In the genomic region with DNA sequence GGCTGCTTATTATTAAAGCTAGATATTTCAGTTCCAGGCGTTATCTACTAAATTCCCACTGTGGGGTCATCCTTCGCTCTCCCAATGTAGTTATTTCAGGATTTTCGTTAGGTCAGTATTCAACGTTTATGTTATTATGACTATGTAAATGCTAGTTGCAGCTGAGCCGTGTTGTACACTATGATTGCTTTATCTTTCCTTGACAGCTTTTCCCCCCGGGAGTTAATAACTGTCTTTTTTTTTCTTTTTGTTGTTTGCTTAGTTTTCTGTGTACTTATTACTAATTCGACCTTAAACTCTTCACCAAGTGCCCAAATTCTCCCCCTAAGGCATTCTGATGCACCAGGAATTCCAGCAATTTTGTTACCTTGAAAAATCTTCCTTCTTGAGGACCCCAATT, we compare ENCODE assay signal across 22 cellular contexts. TPM values are rescaled to one million over a fixed set of nuclear protein-coding genes. Genes with fewer than 3 reads are reported as not detected.
DNase-seq lines count a peak whose midpoint lies in the region; ATAC-seq, FAIRE-seq and TF ChIP-seq lines count a peak whose summit lies in the region.
"Had no signal": no experiment of that assay in that cellular context is flagged by ENCODE, and none has a peak within 500 bp of the region (broad histone marks: within the 10 kb centered on the region; RNA-seq: fewer than 3 reads in every experiment).

No MANE protein-coding gene starts in this region.

- H3K27me3 ChIP-seq in BLaER1: no peaks in the 10 kb centered on the region
- H3K27me3 ChIP-seq in BLaER1 treated with 17β-estradiol and CSF1 and Interleukin-3, amounts not matched to agents 10 nM and 100 nM: no peaks in the 10 kb centered on the region
- H3K27me3 ChIP-seq in K562 (ENCODE audit: control insufficient read depth in 2 of 2, insufficient read depth in 2 of 2, low read length in 2 of 2): no peaks in the 10 kb centered on the region
- no peaks in the 10 kb centered on the region; the same call in 1 of the 2 replicates for H3K27me3 ChIP-seq in H9 (ENCODE audit: insufficient read depth, low read length)

- no peak overlapping the region for H2BK5ac ChIP-seq in H9 (ENCODE audit: insufficient read length, low read length)

- H2BK20ac ChIP-seq in H9 (ENCODE audit: low read depth, low read length, poor library complexity, severe bottlenecking): no peak overlapping the region

- no peak overlapping the region for H3K23ac ChIP-seq in H9 (ENCODE audit: insufficient read length, low read depth, low read length)

- 4% methylated on average over 7 of the region's 7 CpGs for WGBS in K562 (ENCODE audit: insufficient coverage, low coverage, missing lambda C conversion rate)
- no CpG with 5 or more reads among the region's 7 CpGs for WGBS in H9 (ENCODE audit: extremely low coverage, insufficient read length, low lambda C conversion rate)

- H3K27ac ChIP-seq in BLaER1: no peak overlapping the region
- H3K27ac ChIP-seq in BLaER1 treated with 17β-estradiol and CSF1 and Interleukin-3, amounts not matched to agents 10 nM and 100 nM: no peak overlapping the region
- no peak overlapping the region for H3K27ac ChIP-seq in K562 (ENCODE audit: extremely low read depth, low read depth, low read length)
- no peak overlapping the region for H3K27ac ChIP-seq in H9 (ENCODE audit: insufficient read length, low read depth, low read length)
- H3K27ac ChIP-seq: A549, C4-2B had no signal

- no peak overlapping the region for H4K8ac ChIP-seq in H9 (replicated peaks; ENCODE audit: insufficient read length, low read depth, low read length)

- no TSS peak for BruUV-seq in K562 (replicated peaks; lab: Mats Ljungman, UMichigan)

- H4K20me1 ChIP-seq in BLaER1 (no peaks in the 10 kb centered on the region), K562 (replicated peaks; ENCODE audit: control insufficient read depth, insufficient read depth, low read length) (no peaks in the 10 kb centered on the region), H9 (ENCODE audit: control insufficient read depth, insufficient read depth, insufficient read length) (no peaks in the 10 kb centered on the region)
- H4K20me1 ChIP-seq in BLaER1 treated with 17β-estradiol and CSF1 and Interleukin-3, amounts not matched to agents 10 nM and 100 nM: no peaks in the 10 kb centered on the region

- no peak overlapping the region for H4K5ac ChIP-seq in H9 (ENCODE audit: insufficient read length, low read depth, low read length)

- H3K4ac ChIP-seq in H9 (ENCODE audit: low read depth, low read length): no peak overlapping the region

- no peak overlapping the region for H2BK15ac ChIP-seq in H9 (ENCODE audit: low read depth, low read length)

- no peak overlapping the region for H3T11ph ChIP-seq in H9 (ENCODE audit: low read length)

- H2BK12ac ChIP-seq in H9 (ENCODE audit: insufficient read length, low read depth, low read length): no peak overlapping the region

- H3K9me1 ChIP-seq in K562 (ENCODE audit: control insufficient read depth, insufficient read depth, low read length): no peaks in the 10 kb centered on the region

- H3K9ac ChIP-seq in BLaER1 (no peak overlapping the region), K562 (ENCODE audit: insufficient read depth in 1 of 2, low read depth in 2 of 2, low read length in 2 of 2) (no peak overlapping the region), H9 (ENCODE audit: extremely low read depth, insufficient read length, low read length) (no peak overlapping the region)
- H3K9ac ChIP-seq in BLaER1 treated with 17β-estradiol and CSF1 and Interleukin-3, amounts not matched to agents 10 nM and 100 nM: no peak overlapping the region

- no peak overlapping the region for H4K91ac ChIP-seq in H9 (ENCODE audit: insufficient read length, low read depth, low read length)

- no peaks in the 10 kb centered on the region for H3K79me2 ChIP-seq in K562 (ENCODE audit: control insufficient read depth, insufficient read depth, low read length)
- H3K79me2 ChIP-seq in H9 (ENCODE audit: insufficient read depth, low read length): no peaks in the 10 kb centered on the region

- no peak for FAIRE-seq in K562 (lab: Jason Lieb, UNC)
- FAIRE-seq: A549, D721Med, G401.6, GM12891, GM19239 had no signal

- no peak overlapping the region for H3K18ac ChIP-seq in H9 (ENCODE audit: insufficient read length, low read depth, low read length)

- H3K4me3 Mint-ChIP-seq in H9: no peak overlapping the region
- H3K4me3 Mint-ChIP-seq: B cell; CD4-positive, alpha-beta T cell; CD8-positive, alpha-beta T cell had no signal

- H3K4me1 ChIP-seq in BLaER1 (peaks cover 10% of the 10 kb centered on the region), K562 (replicated peaks in 1 of 2; ENCODE audit: control insufficient read depth in 2 of 2, insufficient read depth in 2 of 2, low read length in 2 of 2) (peaks cover 0 to 5% of the 10 kb centered on the region in 2 experiments; a peak in 2 of 5 replicates), H9 (ENCODE audit: insufficient read depth, low read length) (no peaks in the 10 kb centered on the region; the same call in 1 of the 2 replicates)
- H3K4me1 ChIP-seq in BLaER1 treated with 17β-estradiol and CSF1 and Interleukin-3, amounts not matched to agents 10 nM and 100 nM: peaks cover 0 to 10% (median 8%) of the 10 kb centered on the region in 10 experiments; a peak in 12 of 20 replicates
- H3K4me1 ChIP-seq: Caco-2 had no signal

- H2AFZ ChIP-seq in K562 (ENCODE audit: low read depth, low read length) (peak overlapping the region; percentile 40), H9 (ENCODE audit: low read length) (no peak overlapping the region)

- peaks cover 0 to 9% (median 5%) of the 10 kb centered on the region in 3 experiments; a peak in 4 of 7 replicates for H3K36me3 Mint-ChIP-seq in H9 (ENCODE audit: insufficient read depth in 1 of 3, low read depth in 3 of 3)

- no peak for TF ChIP-seq EP300 in K562 (IDR thresholded peaks at IDR 0.05; ENCODE audit: low read length)

- TF ChIP-seq CTCF in K562 (IDR thresholded peaks at IDR 0.05 in 2 of 3, conservative IDR thresholded peaks at IDR 0.05 in 1 of 3; ENCODE audit: insufficient read depth in 2 of 3, low read depth in 1 of 3, low read length in 3 of 3) (no peak), H9 (conservative IDR thresholded peaks at IDR 0.05) (no peak)

- in situ Hi-C loops in K562 (cut with MboI): no loop called here

- no peak for TF ChIP-seq POLR2A in K562 (conservative IDR thresholded peaks at IDR 0.05)

- no peaks in the 10 kb centered on the region for H3K9me3 Mint-ChIP-seq in H9
- H3K9me3 Mint-ChIP-seq: CD4-positive, alpha-beta T cell; CD8-positive, alpha-beta T cell had no signal

- no peak overlapping the region for H2AK5ac ChIP-seq in H9 (ENCODE audit: insufficient read length, low read length)

- ATAC-seq in K562: peak; percentile 47; the same call in 1 of the 3 replicates
- ATAC-seq: A549; CD8-positive, alpha-beta T cell had no signal

- no peaks in the 10 kb centered on the region for H3K79me1 ChIP-seq in H9 (ENCODE audit: insufficient read depth, low read depth, low read length, poor library complexity, severe bottlenecking)

- H3K56ac ChIP-seq in H9 (ENCODE audit: insufficient read length, low read depth, low read length): no peak overlapping the region

- no peak overlapping the region for H3K14ac ChIP-seq in H9 (ENCODE audit: insufficient read depth, low read length)

- H3K9me3 ChIP-seq in BLaER1 (no peaks in the 10 kb centered on the region), K562 (replicated peaks; ENCODE audit: control insufficient read depth, insufficient read depth, low read depth, low read length) (no peaks in the 10 kb centered on the region), H9 (ENCODE audit: control insufficient read depth, low read depth, low read length) (no peaks in the 10 kb centered on the region)
- H3K9me3 ChIP-seq in BLaER1 treated with 17β-estradiol and CSF1 and Interleukin-3, amounts not matched to agents 10 nM and 100 nM (replicated peaks in 1 of 11): peaks cover 0 to 5% (median 0%) of the 10 kb centered on the region in 11 experiments; a peak in 2 of 22 replicates
- H3K9me3 ChIP-seq: A549, Caco-2 had no signal

- intact Hi-C loops in K562 (cut with micrococcal nuclease): no loop called here

- peaks cover 6 to 11% of the 10 kb centered on the region in 2 experiments for H3K4me1 Mint-ChIP-seq in H9
- H3K4me1 Mint-ChIP-seq: B cell had no signal

- H3K4me3 ChIP-seq in BLaER1: no peak overlapping the region
- H3K4me3 ChIP-seq in BLaER1 treated with 17β-estradiol and CSF1 and Interleukin-3, amounts not matched to agents 10 nM and 100 nM: no peak overlapping the region
- no peak overlapping the region for H3K4me3 ChIP-seq in K562
- H3K4me3 ChIP-seq: A549 had no signal

- H2BK120ac ChIP-seq in H9 (ENCODE audit: low read depth, low read length, poor library complexity, severe bottlenecking): no peak overlapping the region

- H3K36me3 ChIP-seq in BLaER1 (no peaks in the 10 kb centered on the region), K562 (ENCODE audit: control insufficient read depth, insufficient read depth, low read length) (no peaks in the 10 kb centered on the region)
- no peaks in the 10 kb centered on the region for H3K36me3 ChIP-seq in BLaER1 treated with 17β-estradiol and CSF1 and Interleukin-3, amounts not matched to agents 10 nM and 100 nM

- H3K27ac Mint-ChIP-seq in H9: no peak overlapping the region
- H3K27ac Mint-ChIP-seq: B cell; CD4-positive, alpha-beta T cell; CD8-positive, alpha-beta T cell had no signal

- no peaks in the 10 kb centered on the region for H3K27me3 Mint-ChIP-seq in H9 (ENCODE audit: low read depth)
- H3K27me3 Mint-ChIP-seq: B cell; CD4-positive, alpha-beta T cell had no signal

- no peak for TF ChIP-seq RAD21 in K562 (CRISPR knock-in tag; conservative IDR thresholded peaks at IDR 0.05 in 1 of 2, IDR thresholded peaks at IDR 0.05 in 1 of 2)

- DNase-seq in K562 (ENCODE audit: extremely low read depth in 1 of 4, low spot score in 3 of 4): no peak
- DNase-seq in islet precursor cell: peak; percentile 3
- DNase-seq in H9: no peak
- no peak for DNase-seq in NCI-H1105 treated with DMSO at 0.1 percent for 48 hours (lab: John Stamatoyannopoulos, UW)
- no peak for DNase-seq in NCI-H526 treated with DMSO at 0.1 percent for 48 hours (lab: John Stamatoyannopoulos, UW)
- DNase-seq: 8988T; AML-193; Caco-2; Calu3; CD4-positive, alpha-beta T cell; CD8-positive, alpha-beta T cell; DMS79 treated with DMSO at 0.1 percent for 48 hours; GF-D8 had no signal

- POLR2A ChIA-PET in K562 (lab: Yijun Ruan, JAX): interaction anchor here (0.6 kb wide), 1 partner anchor 594 kb away, joined by 3 read pairs; no protein-coding TSS in a partner anchor

- peak overlapping the region; percentile 16; the same call in 1 of the 2 replicates for H3K4me2 ChIP-seq in BLaER1
- H3K4me2 ChIP-seq in BLaER1 treated with 17β-estradiol and CSF1 and Interleukin-3, amounts not matched to agents 10 nM and 100 nM: peak overlapping the region in 6 of 11 experiments; percentile 4 to 38 (median 10); a peak in 8 of 22 replicates
- H3K4me2 ChIP-seq in K562 (ENCODE audit: insufficient read depth, low read length): peak overlapping the region; percentile 54
- H3K4me2 ChIP-seq in H9 (ENCODE audit: insufficient read depth, insufficient read length, low read length): no peak overlapping the region
- H3K4me2 ChIP-seq: A549 had no signal

- CTCF ChIA-PET in K562 (lab: Yijun Ruan, JAX; ENCODE audit: low intra/inter-chr PET ratio): no interaction called here

- no peaks in the 10 kb centered on the region for H3K23me2 ChIP-seq in H9 (ENCODE audit: insufficient read length, low read depth, low read length, poor library complexity, severe bottlenecking)

RNA-seq across cellular contexts. Expression of gene SUDS3, which starts 48.5 kb away (rescaled TPM):
- 42.9 and 58.5 TPM in 2 replicates for total RNA-seq in K562 (2011; cell fraction: chromatin; rRNA removed; ENCODE audit: low replicate concordance)
- total RNA-seq in K562 (2011; cell fraction: nucleolus; rRNA removed): 29.9 and 31.8 TPM in 2 replicates
- 77.4 and 101 TPM in 2 replicates for total RNA-seq in K562 (2011; cell fraction: nucleoplasm; rRNA removed)
- total RNA-seq in K562 (2014; rRNA removed) (20.3 and 23.1 TPM in 2 replicates), K562 (2014; rRNA removed; fragmentation: Illumina TruSeq; extraction: Trizol) (29.1 and 29.3 TPM in 2 replicates), K562 (2015; rRNA removed; fragmentation: Illumina TruSeq; extraction: Trizol) (28.5 and 29.3 TPM in 2 replicates), K562 (2021) (20.9 and 23.3 TPM in 2 replicates), H9 (2021) (50.3 and 50.5 TPM in 2 replicates)
- polyA plus RNA-seq in K562 (2011; rRNA removed) (25.7 and 30.5 TPM in 2 replicates), K562 (2014; fragmentation: Illumina TruSeq; extraction: Trizol) (19.6 and 24.0 TPM in 2 replicates), K562 (2014; fragmentation: Nextera tagmentation; extraction: Ambion mirVana) (10 to 100 TPM in 1 of 2 experiments, 1 to 10 TPM in 1; 6.6 to 11.8 TPM), K562 (2014; rRNA removed) (20.6 and 24.2 TPM in 2 replicates)
- polyA plus RNA-seq in K562 (2011; cell fraction: cytosol; rRNA removed): 9.6 and 19.5 TPM in 2 replicates
- polyA plus RNA-seq in K562 (2011; cell fraction: nucleus; rRNA removed): 29.9 and 36.5 TPM in 2 replicates
- 14.6 and 23.5 TPM in 2 replicates for polyA plus RNA-seq in K562 (2012)
- 26.7 and 28.3 TPM in 2 replicates for polyA minus RNA-seq in K562 (2011; rRNA and poly(A)+ RNA removed)
- 13.2 and 16.8 TPM in 2 replicates for polyA minus RNA-seq in K562 (2011; cell fraction: cytosol; rRNA and poly(A)+ RNA removed)
- polyA minus RNA-seq in K562 (2011; cell fraction: nucleus; rRNA and poly(A)+ RNA removed): 12.0 and 17.3 TPM in 2 replicates

RNA-seq across cellular contexts. Expression of gene TAOK3, which starts 52.2 kb away (rescaled TPM):
- total RNA-seq in K562 (2011; cell fraction: chromatin; rRNA removed; ENCODE audit: low replicate concordance): 71.5 and 240 TPM in 2 replicates
- 37.2 and 54.2 TPM in 2 replicates for total RNA-seq in K562 (2011; cell fraction: nucleolus; rRNA removed)
- total RNA-seq in K562 (2011; cell fraction: nucleoplasm; rRNA removed): 77.6 and 79.9 TPM in 2 replicates
- total RNA-seq in K562 (2014; rRNA removed): 40.8 and 47.1 TPM in 2 replicates
- total RNA-seq in K562 (2014; rRNA removed; fragmentation: Illumina TruSeq; extraction: Trizol): 52.7 and 62.8 TPM in 2 replicates
- 58.4 and 66.5 TPM in 2 replicates for total RNA-seq in K562 (2015; rRNA removed; fragmentation: Illumina TruSeq; extraction: Trizol)
- total RNA-seq in K562 (2021): 40.7 and 45.7 TPM in 2 replicates
- 57.3 and 60.2 TPM in 2 replicates for polyA plus RNA-seq in K562 (2011; rRNA removed)
- 28.8 and 41.0 TPM in 2 replicates for polyA plus RNA-seq in K562 (2011; cell fraction: cytosol; rRNA removed)
- 32.1 and 33.0 TPM in 2 replicates for polyA plus RNA-seq in K562 (2011; cell fraction: nucleus; rRNA removed)
- 30.3 and 35.6 TPM in 2 replicates for polyA plus RNA-seq in K562 (2012)
- 70.8 and 83.5 TPM in 2 replicates for polyA plus RNA-seq in K562 (2014; fragmentation: Illumina TruSeq; extraction: Trizol)
- 10 to 100 TPM; 24.3 to 28.0 TPM for polyA plus RNA-seq in K562 (2014; fragmentation: Nextera tagmentation; extraction: Ambion mirVana)
- 35.7 and 42.5 TPM in 2 replicates for polyA plus RNA-seq in K562 (2014; rRNA removed)
- 114 TPM in 2 replicates for polyA minus RNA-seq in K562 (2011; rRNA and poly(A)+ RNA removed)
- 32.5 and 38.7 TPM in 2 replicates for polyA minus RNA-seq in K562 (2011; cell fraction: cytosol; rRNA and poly(A)+ RNA removed)
- 30.8 and 64.6 TPM in 2 replicates for polyA minus RNA-seq in K562 (2011; cell fraction: nucleus; rRNA and poly(A)+ RNA removed)
- 4.2 and 5.2 TPM in 2 replicates for total RNA-seq in H9 (2021)
